Comparison of ENCODE assay signal across 20 cellular contexts in genomic region chr4:161952382-161952781, GRCh38.
A peak's percentile ranks its signal among the peaks of the same experiment; 100 is the strongest.
DNase-seq lines count a peak whose midpoint lies in the region; TF ChIP-seq lines count a peak whose summit lies in the region.
"Had no signal": no experiment of that assay in that cellular context is flagged by ENCODE, and none has a peak within 500 bp of the region (broad histone marks: within the 10 kb centered on the region; RNA-seq: fewer than 3 reads in every experiment).

No MANE protein-coding gene starts in this region.

- peak; percentile 36 for TF ChIP-seq CTCF in epithelial cell of esophagus (IDR thresholded peaks at IDR 0.05; ENCODE audit: insufficient read depth, low read depth, low read length, missing control alignments)
- TF ChIP-seq CTCF in retinal pigment epithelial cell (conservative IDR thresholded peaks at IDR 0.05; ENCODE audit: low read depth, low read length), result peak; percentile 12

- H3K4me3 ChIP-seq in epithelial cell of esophagus (ENCODE audit: low read length) (no peak overlapping the region), retinal pigment epithelial cell (ENCODE audit: low read length) (no peak overlapping the region)
- H3K4me3 ChIP-seq: BLaER1, upper lobe of left lung had no signal

- DNase-seq in DMS53 (lab: John Stamatoyannopoulos, UW) (peak; percentile 11), DMS53 treated with DMSO at 0.1 percent for 48 hours (lab: John Stamatoyannopoulos, UW; ENCODE audit: unreplicated experiment) (no peak), RPMI7951 (ENCODE audit: low read depth) (peak; percentile 3), epithelial cell of esophagus (ENCODE audit: low read depth) (peak; percentile 32), retinal pigment epithelial cell (ENCODE audit: low read depth) (no peak), GM03348 (ENCODE audit: low spot score) (no peak), Ammon's horn (ENCODE audit: low spot score) (no peak), NOMO-1 (lab: John Stamatoyannopoulos, UW; ENCODE audit: unreplicated experiment in 2 of 2) (no peak)
- DNase-seq: 8988T; activated CD4-positive, CD25-positive, alpha-beta regulatory T cell treated with anti-CD3 and anti-CD28 coated beads, Interleukin-2, amount 50 U/mL, for 72 hours; DMS 273 treated with DMSO at 0.1 percent for 48 hours; foreskin fibroblast; GF-D8; kidney; NCI-H1105 treated with DMSO at 0.1 percent for 48 hours; NCI-H524; stimulated activated naive CD8-positive, alpha-beta T cell treated with anti-CD3 and anti-CD28 coated beads, Interleukin-15, amount 100 ng/mL, for 72 hours; T-helper 9 cell; upper lobe of left lung had no signal

Comparison
In these comparisons a context has a peak if more than half of its experiments do, and no peak if none do; other contexts are left out.
1. DNase-seq: peak in DMS53 (single experiment), RPMI7951 (single experiment) and epithelial cell of esophagus (single experiment); none in DMS53 treated with DMSO at 0.1 percent for 48 hours (single experiment), retinal pigment epithelial cell (single experiment), GM03348 (single experiment), Ammon's horn (single experiment) and NOMO-1 (0 of 2).